ENCODE assay signal across 8 cellular contexts in genomic region chr12:116278259-116278595, GRCh38. TPM values are rescaled to one million over a fixed set of nuclear protein-coding genes. Genes with fewer than 3 reads are reported as not detected.
DNase-seq lines count a peak whose midpoint lies in the region; ATAC-seq and TF ChIP-seq lines count a peak whose summit lies in the region.

No MANE protein-coding gene starts in this region.

- in situ Hi-C loops in gastrocnemius medialis (cut with MboI; ENCODE audit: low sequenced_read_pairs in 4 of 4) = loop anchor here in 2 of 4 donors (5.0 to 10.0 kb wide), 2 partner anchors 324 to 327 kb away; no protein-coding TSS in a partner anchor

- H3K27me3 ChIP-seq in H7 (ENCODE audit: control insufficient read depth, insufficient read depth, low read length) = no peaks in the 10 kb centered on the region
- no peaks in the 10 kb centered on the region for H3K27me3 ChIP-seq in gastrocnemius medialis

- ATAC-seq in gastrocnemius medialis (no peak), GM19397 (IDR thresholded peaks at IDR 0.05; ENCODE audit: unreplicated experiment) (no peak)

- peaks cover 22 to 31% of the 10 kb centered on the region in 2 donors for H3K4me1 ChIP-seq in gastrocnemius medialis

- H3K36me3 ChIP-seq in H7 (replicated peaks; ENCODE audit: control insufficient read depth, insufficient read depth, low read length) (no peaks in the 10 kb centered on the region), SK-N-MC (ENCODE audit: insufficient read depth, low read length) (no peaks in the 10 kb centered on the region), gastrocnemius medialis (no peaks in the 10 kb centered on the region)

- no peak for TF ChIP-seq POLR2A in gastrocnemius medialis (IDR thresholded peaks at IDR 0.05)

- intact Hi-C loops in gastrocnemius medialis (cut with DNase I; ENCODE audit: low total_unique reads) = loop anchor here (5.0 kb wide), 1 partner anchor 254 kb away; no protein-coding TSS in a partner anchor

- H3K9me3 ChIP-seq in SK-N-MC (ENCODE audit: low read depth, low read length) (no peaks in the 10 kb centered on the region), gastrocnemius medialis (no peaks in the 10 kb centered on the region)

- DNase-seq in H7 (no peak), SK-N-MC (ENCODE audit: low read depth, low spot score) (no peak), fibroblast of villous mesenchyme (ENCODE audit: low read depth) (no peak), gastrocnemius medialis (no peak), islet precursor cell (no peak), SIG-M5 (lab: John Stamatoyannopoulos, UW) (no peak), iPS-NIHi11 (ENCODE audit: low spot score) (no peak)

- no peak for TF ChIP-seq CTCF in fibroblast of villous mesenchyme (IDR thresholded peaks at IDR 0.05; ENCODE audit: insufficient read depth, low read depth, low read length)
- no peak for TF ChIP-seq CTCF in gastrocnemius medialis (IDR thresholded peaks at IDR 0.05 in 4 of 5, conservative IDR thresholded peaks at IDR 0.05 in 1 of 5)

- H3K4me3 ChIP-seq in H7 (ENCODE audit: insufficient read depth, low read depth, low read length) (peak overlapping the region; percentile 65), SK-N-MC (peak overlapping the region; percentile 67), fibroblast of villous mesenchyme (ENCODE audit: low read depth, low read length) (peak overlapping the region; percentile 52), gastrocnemius medialis (peak overlapping the region; percentile 42 to 92 (median 54))

- H3K27ac ChIP-seq in SK-N-MC (no peak overlapping the region), gastrocnemius medialis (peak overlapping the region in 3 of 4 donors; percentile 95 to 99 (median 96))

- H3K9ac ChIP-seq in SK-N-MC (ENCODE audit: insufficient read length) = peak overlapping the region; percentile 45

RNA-seq across cellular contexts. Expression of gene MED13L, which starts 0.7 kb away (rescaled TPM):
- 39.7 and 49.3 TPM in 2 replicates for total RNA-seq in H7 (2014; rRNA removed; shearing (Covaris generic))
- total RNA-seq in fibroblast of villous mesenchyme (120 and 189 TPM in 2 replicates), gastrocnemius medialis (10 to 100 TPM; 59.5 to 92.6 (median 74.1) TPM)
